In the genomic region with DNA sequence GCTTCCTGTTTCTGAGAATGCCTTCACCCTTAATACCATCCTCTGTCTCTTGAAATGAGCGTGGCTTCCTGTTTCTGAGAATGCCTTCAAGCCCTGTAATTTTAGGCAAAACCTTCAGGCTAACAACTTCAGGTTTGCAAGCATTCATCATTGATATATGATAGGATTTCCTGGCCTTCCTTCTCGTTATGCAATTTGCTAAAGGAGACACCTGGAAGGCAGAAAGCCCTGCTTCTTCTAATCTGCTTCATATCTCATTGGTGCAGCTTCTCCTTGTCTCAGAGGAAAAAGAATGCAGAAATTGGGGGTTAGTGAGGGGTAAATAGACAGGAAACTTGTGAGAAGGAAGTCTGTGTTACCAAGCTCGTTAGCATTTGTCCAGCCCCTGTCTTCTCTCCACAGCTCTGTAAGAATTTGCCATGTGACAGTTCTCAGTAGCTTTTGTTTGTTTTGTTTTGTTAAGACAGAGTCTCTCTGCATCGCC, we compare ENCODE assay signal across 1 cellular context.
TF ChIP-seq lines count a peak whose summit lies in the region.

No MANE protein-coding gene starts in this region.

TF ChIP-seq in H1, 55 proteins besides CTCF, POLR2A, EP300 and RAD21 (continued from another document):
- TF ChIP-seq CEBPB (IDR thresholded peaks at IDR 0.05; ENCODE audit: low read depth, low read length) (no peak), NANOG (IDR thresholded peaks at IDR 0.05; ENCODE audit: insufficient read depth, low read depth, low read length, poor library complexity, severe bottlenecking) (no peak), CHD2 (IDR thresholded peaks at IDR 0.05; ENCODE audit: low read length) (no peak), BACH1 (IDR thresholded peaks at IDR 0.05; ENCODE audit: low read length) (no peak)
TF ChIP-seq in H1: peak in this region for 0.
